5 cellular contexts compared by ENCODE assay signal in the genomic region with DNA sequence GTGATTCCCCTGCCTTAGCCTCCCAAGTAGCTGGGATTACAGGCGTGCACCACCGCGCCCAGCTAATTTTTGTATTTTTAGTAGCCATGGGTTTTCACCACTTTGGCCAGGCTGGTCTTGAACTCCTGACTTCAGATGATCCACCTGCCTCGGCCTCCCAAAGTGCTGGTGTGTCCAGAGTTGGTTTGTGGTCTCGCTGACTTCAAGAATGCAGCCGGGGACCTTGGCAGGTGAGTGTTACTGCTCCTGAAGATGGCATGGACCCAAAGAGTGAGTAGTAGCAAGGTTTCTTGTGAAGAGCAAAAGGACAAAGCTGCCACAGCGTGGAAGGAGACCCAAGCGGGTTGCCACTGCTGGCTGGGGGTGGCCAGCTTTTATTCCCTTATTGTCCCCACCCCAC. TPM values are rescaled to one million over a fixed set of nuclear protein-coding genes. Genes with fewer than 3 reads are reported as not detected.
DNase-seq lines count a peak whose midpoint lies in the region; ATAC-seq and TF ChIP-seq lines count a peak whose summit lies in the region.
"Not testable (repeated sequence)": the region's sequence is repeated elsewhere in the genome, so short reads cannot be mapped to it uniquely, and the experiment has no call there.

No MANE protein-coding gene starts in this region.

- not testable (repeated sequence) for H3K27ac ChIP-seq in CD4-positive, alpha-beta T cell (ENCODE audit: low read depth, low read length); thyroid gland

- H3K27me3 ChIP-seq in CD4-positive, alpha-beta T cell (ENCODE audit: control insufficient read depth, insufficient read depth, low read length); thyroid gland: not testable (repeated sequence)

- TF ChIP-seq CTCF in CD4-positive, alpha-beta T cell (IDR thresholded peaks at IDR 0.05); thyroid gland (IDR thresholded peaks at IDR 0.05): not testable (repeated sequence)

- not testable (repeated sequence) for H3K4me3 ChIP-seq in thyroid gland (replicated peaks in 1 of 3)

- not testable (repeated sequence) for TF ChIP-seq POLR2A in thyroid gland (IDR thresholded peaks at IDR 0.05)

- not testable (repeated sequence) for DNase-seq in CD4-positive, alpha-beta T cell
- DNase-seq in mesenteric fat pad (ENCODE audit: low spot score) (peak; percentile 79), thyroid gland (peak; percentile 33 to 48)

- not testable (repeated sequence) for ATAC-seq in CD4-positive, alpha-beta T cell (ENCODE audit: poor library complexity); stimulated activated memory B cell treated with anti-CD40 and anti-IgM and Interleukin-4, amounts not matched to agents 10 μg/mL and 1 μg/mL and 100 μg/mL, for 72 hours

- H3K27ac Mint-ChIP-seq in CD4-positive, alpha-beta T cell: peak overlapping the region; percentile 18
- H3K27ac Mint-ChIP-seq in dendritic cell treated with granulocyte-macrophage colony-stimulating factor and Interleukin-4, amounts not matched to agents 40 ng/mL and 50 ng/mL, for 4 days: peak overlapping the region; percentile 54
- peak overlapping the region; percentile 68 for H3K27ac Mint-ChIP-seq in stimulated activated memory B cell treated with anti-CD40 and anti-IgM and Interleukin-4, amounts not matched to agents 10 μg/mL and 1 μg/mL and 100 μg/mL, for 72 hours

- peaks cover 11 to 23% of the 10 kb centered on the region in 2 donors for H3K4me1 ChIP-seq in thyroid gland

- H3K4me3 Mint-ChIP-seq in CD4-positive, alpha-beta T cell; dendritic cell treated with granulocyte-macrophage colony-stimulating factor and Interleukin-4, amounts not matched to agents 40 ng/mL and 50 ng/mL, for 4 days; stimulated activated memory B cell treated with anti-CD40 and anti-IgM and Interleukin-4, amounts not matched to agents 10 μg/mL and 1 μg/mL and 100 μg/mL, for 72 hours: not testable (repeated sequence)

- POLR2A ChIA-PET in CD4-positive, alpha-beta T cell (lab: Charles Lee): not testable (repeated sequence)

- H3K4me1 Mint-ChIP-seq in CD4-positive, alpha-beta T cell (ENCODE audit: low read depth): peaks cover 30% of the 10 kb centered on the region
- H3K4me1 Mint-ChIP-seq in dendritic cell treated with granulocyte-macrophage colony-stimulating factor and Interleukin-4, amounts not matched to agents 40 ng/mL and 50 ng/mL, for 4 days (ENCODE audit: low read depth): peaks cover 17% of the 10 kb centered on the region
- H3K4me1 Mint-ChIP-seq in stimulated activated memory B cell treated with anti-CD40 and anti-IgM and Interleukin-4, amounts not matched to agents 10 μg/mL and 1 μg/mL and 100 μg/mL, for 72 hours: peaks cover 20% of the 10 kb centered on the region

- H3K9me3 ChIP-seq in CD4-positive, alpha-beta T cell (ENCODE audit: control insufficient read depth, low read length); thyroid gland: not testable (repeated sequence)

- not testable (repeated sequence) for H3K9me3 Mint-ChIP-seq in CD4-positive, alpha-beta T cell; dendritic cell treated with granulocyte-macrophage colony-stimulating factor and Interleukin-4, amounts not matched to agents 40 ng/mL and 50 ng/mL, for 4 days; stimulated activated memory B cell treated with anti-CD40 and anti-IgM and Interleukin-4, amounts not matched to agents 10 μg/mL and 1 μg/mL and 100 μg/mL, for 72 hours

- CTCF ChIA-PET in CD4-positive, alpha-beta T cell (lab: Charles Lee): not testable (repeated sequence)

- H3K27me3 Mint-ChIP-seq in CD4-positive, alpha-beta T cell; stimulated activated memory B cell treated with anti-CD40 and anti-IgM and Interleukin-4, amounts not matched to agents 10 μg/mL and 1 μg/mL and 100 μg/mL, for 72 hours: not testable (repeated sequence)
- H3K27me3 Mint-ChIP-seq in dendritic cell treated with granulocyte-macrophage colony-stimulating factor and Interleukin-4, amounts not matched to agents 40 ng/mL and 50 ng/mL, for 4 days: peaks cover 30% of the 10 kb centered on the region

- WGBS in thyroid gland, 2 donors: 87 to 94% methylated on average over 8 of the region's 8 CpGs

- not testable (repeated sequence) for H3K36me3 Mint-ChIP-seq in CD4-positive, alpha-beta T cell (ENCODE audit: low read depth); dendritic cell treated with granulocyte-macrophage colony-stimulating factor and Interleukin-4, amounts not matched to agents 40 ng/mL and 50 ng/mL, for 4 days (ENCODE audit: low read depth); stimulated activated memory B cell treated with anti-CD40 and anti-IgM and Interleukin-4, amounts not matched to agents 10 μg/mL and 1 μg/mL and 100 μg/mL, for 72 hours

- not testable (repeated sequence) for H3K36me3 ChIP-seq in thyroid gland

- intact Hi-C loops in CD4-positive, alpha-beta T cell (cut with DNase I, micrococcal nuclease): loop anchor here in 1 of 2 experiments (10.0 kb wide), 1 partner anchor 437 kb away; no protein-coding TSS in a partner anchor
- intact Hi-C loops in dendritic cell treated with granulocyte-macrophage colony-stimulating factor and Interleukin-4, amounts not matched to agents 40 ng/mL and 50 ng/mL, for 4 days (cut with micrococcal nuclease); thyroid gland (cut with DNase I): not testable (repeated sequence)

RNA-seq across cellular contexts. Expression of gene WAPL, which starts 16.4 kb away (rescaled TPM):
- 10 to 100 TPM; 34.3 TPM for total RNA-seq in CD4-positive, alpha-beta T cell
- total RNA-seq in mesenteric fat pad (34.2 TPM), thyroid gland (10 to 100 TPM; 44.2 to 62.1 (median 51.7) TPM)

Comparison
In these comparisons a context has a peak if more than half of its experiments do, and no peak if none do; other contexts are left out.
1. H3K27ac Mint-ChIP-seq: peak in every context shown above with its lines; median percentile 68 in stimulated activated memory B cell treated with anti-CD40 and anti-IgM and Interleukin-4, amounts not matched to agents 10 μg/mL and 1 μg/mL and 100 μg/mL, for 72 hours; 54 in dendritic cell treated with granulocyte-macrophage colony-stimulating factor and Interleukin-4, amounts not matched to agents 40 ng/mL and 50 ng/mL, for 4 days; 18 in CD4-positive, alpha-beta T cell.